10 cellular contexts compared by ENCODE assay signal in the genomic region with DNA sequence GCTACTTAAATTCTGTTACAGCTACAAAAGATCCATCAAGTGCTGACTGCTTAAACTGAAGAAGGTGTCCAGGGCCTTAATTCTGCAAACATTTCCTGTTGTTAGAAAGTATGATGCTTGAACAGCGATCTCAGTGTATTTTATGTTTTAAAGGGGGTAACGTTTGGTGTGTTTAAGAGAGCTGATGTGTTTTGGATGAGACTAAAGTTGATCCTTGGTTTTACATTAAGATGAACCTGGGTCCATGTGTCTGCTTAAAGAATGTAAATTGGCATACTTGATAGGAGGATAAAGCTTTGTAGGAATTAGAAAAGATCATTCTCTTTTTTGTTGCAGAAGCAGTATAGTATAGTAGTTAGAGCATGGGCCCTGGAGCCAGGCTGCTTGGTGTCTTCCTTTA. TPM values are rescaled to one million over a fixed set of nuclear protein-coding genes. Genes with fewer than 3 reads are reported as not detected.
A peak's percentile ranks its signal among the peaks of the same experiment; 100 is the strongest.
DNase-seq lines count a peak whose midpoint lies in the region; ATAC-seq and TF ChIP-seq lines count a peak whose summit lies in the region.
"Had no signal": no experiment of that assay in that cellular context is flagged by ENCODE, and none has a peak within 500 bp of the region (broad histone marks: within the 10 kb centered on the region; RNA-seq: fewer than 3 reads in every experiment).

No MANE protein-coding gene starts in this region.

- no TSS peak for BruUV-seq in MCF 10A (replicated peaks; lab: Mats Ljungman, UMichigan)

- peak overlapping the region in 3 of 7 donors; percentile 3 to 73 (median 47) for H3K27ac Mint-ChIP-seq in CD14-positive monocyte
- peak overlapping the region; percentile 93 for H3K27ac Mint-ChIP-seq in HFFc6
- peak overlapping the region; percentile 99 for H3K27ac Mint-ChIP-seq in MCF 10A (ENCODE audit: low read depth, unreplicated experiment)
- H3K27ac Mint-ChIP-seq in natural killer cell treated with Interleukin-12 subunit alpha and Interleukin-12 subunit beta and Interleukin-15 and Interleukin-18, amount 100 ng/mL, for 72 hours = peak overlapping the region; percentile 96 to 98

- H3K9me3 Mint-ChIP-seq in CD14-positive monocyte (peaks cover 0 to 2% (median 0%) of the 10 kb centered on the region in 7 donors), HFFc6 (peaks cover 18% of the 10 kb centered on the region), MCF 10A (ENCODE audit: unreplicated experiment) (no peaks in the 10 kb centered on the region)
- H3K9me3 Mint-ChIP-seq in natural killer cell treated with Interleukin-12 subunit alpha and Interleukin-12 subunit beta and Interleukin-15 and Interleukin-18, amount 100 ng/mL, for 72 hours = no peaks in the 10 kb centered on the region

- no peak for DNase-seq in CD14-positive monocyte (ENCODE audit: low spot score)
- no peak for DNase-seq in HFFc6
- DNase-seq in MCF 10A (ENCODE audit: unreplicated experiment) = no peak
- DNase-seq in natural killer cell treated with Interleukin-12 subunit alpha and Interleukin-12 subunit beta and Interleukin-15 and Interleukin-18, amount 100 ng/mL, for 72 hours (ENCODE audit: low spot score) = no peak
- DNase-seq in erythroblast (lab: John Stamatoyannopoulos, UW) = no peak
- DNase-seq: NCI-H524 had no signal

- ATAC-seq in natural killer cell treated with Interleukin-12 subunit alpha and Interleukin-12 subunit beta and Interleukin-15 and Interleukin-18, amount 100 ng/mL, for 72 hours = no peak
- ATAC-seq in HG03457 (IDR thresholded peaks at IDR 0.05; ENCODE audit: unreplicated experiment) (no peak), HG02588 (IDR thresholded peaks at IDR 0.05; ENCODE audit: unreplicated experiment) (no peak), HG02571 (IDR thresholded peaks at IDR 0.05; ENCODE audit: unreplicated experiment) (no peak)

- H3K36me3 Mint-ChIP-seq in CD14-positive monocyte (peaks cover 39 to 48% of the 10 kb centered on the region in 2 donors), HFFc6 (ENCODE audit: low read depth) (peaks cover 53% of the 10 kb centered on the region), MCF 10A (ENCODE audit: insufficient read depth, unreplicated experiment) (peaks cover 82% of the 10 kb centered on the region)
- peaks cover 50% of the 10 kb centered on the region for H3K36me3 Mint-ChIP-seq in natural killer cell treated with Interleukin-12 subunit alpha and Interleukin-12 subunit beta and Interleukin-15 and Interleukin-18, amount 100 ng/mL, for 72 hours

- H3K4me1 Mint-ChIP-seq in CD14-positive monocyte (peaks cover 51% of the 10 kb centered on the region), HFFc6 (ENCODE audit: low read depth) (peaks cover 78% of the 10 kb centered on the region), MCF 10A (ENCODE audit: insufficient read depth, unreplicated experiment) (peaks cover 49% of the 10 kb centered on the region)
- peaks cover 45 to 66% of the 10 kb centered on the region in 2 donors for H3K4me1 Mint-ChIP-seq in natural killer cell treated with Interleukin-12 subunit alpha and Interleukin-12 subunit beta and Interleukin-15 and Interleukin-18, amount 100 ng/mL, for 72 hours (ENCODE audit: low read depth in 2 of 2)

- intact Hi-C loops in CD14-positive monocyte (cut with micrococcal nuclease) = no loop called here
- intact Hi-C loops in MCF 10A (cut with micrococcal nuclease) = no loop called here

- TF ChIP-seq POLR2A in erythroblast (IDR thresholded peaks at IDR 0.05; ENCODE audit: low read length) = no peak

- H3K27me3 Mint-ChIP-seq in CD14-positive monocyte (ENCODE audit: low read depth in 3 of 3) (peaks cover 0 to 3% (median 0%) of the 10 kb centered on the region in 3 donors), HFFc6 (ENCODE audit: insufficient read depth) (peaks cover 17% of the 10 kb centered on the region), MCF 10A (ENCODE audit: insufficient read depth, unreplicated experiment) (no peaks in the 10 kb centered on the region)
- no peaks in the 10 kb centered on the region for H3K27me3 Mint-ChIP-seq in natural killer cell treated with Interleukin-12 subunit alpha and Interleukin-12 subunit beta and Interleukin-15 and Interleukin-18, amount 100 ng/mL, for 72 hours

- POLR2A ChIA-PET in MCF 10A (lab: Yijun Ruan, JAX) = interaction anchor here (0.6 to 38.3 kb wide), 8 partner anchors 12 to 161 kb away, joined by 3 to 1402 read pairs (median 134); partner anchors contain the start of genes MR1 and STX6

- CTCF ChIA-PET in MCF 10A (lab: Yijun Ruan, JAX) = interaction anchor here (0.5 to 12.1 kb wide), 17 partner anchors 7 to 577 kb away, joined by 3 to 215 read pairs (median 4); no protein-coding TSS in a partner anchor

- peak overlapping the region; percentile 100 for H3K4me3 Mint-ChIP-seq in CD14-positive monocyte
- peak overlapping the region; percentile 98 for H3K4me3 Mint-ChIP-seq in HFFc6
- H3K4me3 Mint-ChIP-seq in MCF 10A (ENCODE audit: unreplicated experiment) = peak overlapping the region; percentile 100
- H3K4me3 Mint-ChIP-seq in natural killer cell treated with Interleukin-12 subunit alpha and Interleukin-12 subunit beta and Interleukin-15 and Interleukin-18, amount 100 ng/mL, for 72 hours = peak overlapping the region; percentile 97

- TF ChIP-seq CTCF in CD14-positive monocyte (IDR thresholded peaks at IDR 0.05) (no peak), HFFc6 (IDR thresholded peaks at IDR 0.05) (no peak), MCF 10A (IDR thresholded peaks at IDR 0.05; ENCODE audit: unreplicated experiment) (no peak)

RNA-seq across cellular contexts. Expression of gene IER5, which starts 3.6 kb away (rescaled TPM):
- 10 to 100 TPM; 13.7 to 29.0 TPM for polyA plus RNA-seq in CD14-positive monocyte
- total RNA-seq in HFFc6 (2021; fragmentation: NEBNext Ultra II Directional; extraction: Animal tissue kit (Norgen Biotek cat#: 25700)) = 10 to 100 TPM; 35.7 to 49.1 (median 43.4) TPM
- total RNA-seq in MCF 10A (2022) = 47.5 and 49.5 TPM in 2 replicates
- total RNA-seq in natural killer cell treated with Interleukin-12 subunit alpha and Interleukin-12 subunit beta and Interleukin-15 and Interleukin-18, amount 100 ng/mL, for 72 hours = 10 to 100 TPM; 57.1 to 91.7 TPM

RNA-seq across cellular contexts. Expression of gene MR1, which starts 58.3 kb away (rescaled TPM):
- 10 to 100 TPM; 40.9 to 46.9 TPM for polyA plus RNA-seq in CD14-positive monocyte
- total RNA-seq in HFFc6 (2021; fragmentation: NEBNext Ultra II Directional; extraction: Animal tissue kit (Norgen Biotek cat#: 25700)) = 10 to 100 TPM; 27.2 to 39.2 (median 32.2) TPM
- 33.4 and 46.6 TPM in 2 replicates for total RNA-seq in MCF 10A (2022)
- total RNA-seq in natural killer cell treated with Interleukin-12 subunit alpha and Interleukin-12 subunit beta and Interleukin-15 and Interleukin-18, amount 100 ng/mL, for 72 hours = 10 to 100 TPM; 26.9 to 70.4 TPM
- total RNA-seq: H1 had no signal
